In genomic region chr7:83015921-83016320, GRCh38 we compare ENCODE assay signal across 21 cellular contexts.
"Had no signal": no experiment of that assay in that cellular context is flagged by ENCODE, and none has a peak within 500 bp of the region (broad histone marks: within the 10 kb centered on the region; RNA-seq: fewer than 3 reads in every experiment).

No MANE protein-coding gene starts in this region.

- ATAC-seq: gastrocnemius medialis; left ventricle myocardium superior; lower lobe of right lung; natural killer cell; psoas muscle; right cardiac atrium; stimulated activated memory B cell treated with anti-CD40 and anti-IgM and Interleukin-4, amounts not matched to agents 10 μg/mL and 1 μg/mL and 100 μg/mL, for 72 hours; stimulated activated naive CD8-positive, alpha-beta T cell treated with anti-CD3 and anti-CD28 coated beads, Interleukin-15, Interleukin-2, amounts not matched to agents 100 U/mL and 50 U/mL, for 24 hours had no signal

- H3K27ac ChIP-seq: coronary artery, gastrocnemius medialis, lower lobe of right lung, ovary, psoas muscle, skin epidermis, spleen, thoracic aorta, tibial nerve, upper lobe of left lung had no signal

- H3K27me3 ChIP-seq: gastrocnemius medialis, ovary, spleen, tibial nerve, upper lobe of left lung had no signal

- H3K4me1 ChIP-seq: gastrocnemius medialis, lower lobe of right lung, psoas muscle, spleen, tibial nerve, upper lobe of left lung had no signal

- DNase-seq: dermis blood vessel endothelial cell; effector memory CD4-positive, alpha-beta T cell; gastrocnemius medialis; head of caudate nucleus; left ventricle myocardium superior; lower lobe of right lung; natural killer cell; occipital lobe; ovary; posterior cingulate gyrus; psoas muscle; right cardiac atrium; spleen; stimulated activated CD4-positive, alpha-beta T cell treated with anti-CD3 and anti-CD28 coated beads, Interleukin-4, amount 100 ng/mL, for 4 hours; stimulated activated naive CD8-positive, alpha-beta T cell treated with anti-CD3 and anti-CD28 coated beads, Interleukin-15, Interleukin-2, amounts not matched to agents 100 U/mL and 50 U/mL, for 24 hours; upper lobe of left lung had no signal
